22 cellular contexts compared by ENCODE assay signal in genomic region chr11:57320067-57320718, GRCh38. TPM values are rescaled to one million over a fixed set of nuclear protein-coding genes. Genes with fewer than 3 reads are reported as not detected.
A peak's percentile ranks its signal among the peaks of the same experiment; 100 is the strongest.
DNase-seq lines count a peak whose midpoint lies in the region; ATAC-seq and TF ChIP-seq lines count a peak whose summit lies in the region.
"Had no signal": no experiment of that assay in that cellular context is flagged by ENCODE, and none has a peak within 500 bp of the region (broad histone marks: within the 10 kb centered on the region; RNA-seq: fewer than 3 reads in every experiment).

No MANE protein-coding gene starts in this region.

- peaks cover 43 to 62% of the 10 kb centered on the region in 2 donors for H3K36me3 ChIP-seq in neuronal stem cell (replicated peaks in 1 of 2; ENCODE audit: control insufficient read depth in 2 of 2, insufficient read depth in 2 of 2, low read length in 2 of 2)

- H2BK120ac ChIP-seq in neuronal stem cell (ENCODE audit: low read depth, low read length) = no peak overlapping the region

- no peak for ATAC-seq in activated CD4-positive, alpha-beta T cell treated with anti-CD3 and anti-CD28 coated beads for 36 hours

- TF ChIP-seq CTCF in VCaP (conservative IDR thresholded peaks at IDR 0.05) = no peak
- TF ChIP-seq CTCF in endothelial cell (IDR thresholded peaks at IDR 0.05; ENCODE audit: unreplicated experiment) = no peak
- no peak for TF ChIP-seq CTCF in type B pancreatic cell (conservative IDR thresholded peaks at IDR 0.05)

- CTCF ChIA-PET in activated CD4-positive, alpha-beta T cell treated with anti-CD3 and anti-CD28 coated beads for 36 hours (lab: Charles Lee) = interaction anchor here (0.6 to 1.4 kb wide), 2 partner anchors 29 to 43 kb away, joined by 3 read pairs; no protein-coding TSS in a partner anchor

- no peak overlapping the region for H3K4me2 ChIP-seq in neuronal stem cell (ENCODE audit: insufficient read depth, low read length, poor library complexity, severe bottlenecking)

- H3K4me1 ChIP-seq in neuronal stem cell (ENCODE audit: control insufficient read depth in 2 of 2, insufficient read depth in 1 of 2, low read depth in 1 of 2, low read length in 2 of 2) = peaks cover 19 to 35% of the 10 kb centered on the region in 2 donors

- no peak overlapping the region for H3K18ac ChIP-seq in neuronal stem cell (ENCODE audit: low read length)

- H3K4me3 Mint-ChIP-seq in endothelial cell (ENCODE audit: unreplicated experiment) (peak overlapping the region; percentile 70), type B pancreatic cell (no peak overlapping the region)
- H3K4me3 Mint-ChIP-seq in activated CD4-positive, alpha-beta T cell treated with anti-CD3 and anti-CD28 coated beads for 36 hours = no peak overlapping the region
- H3K4me3 Mint-ChIP-seq: nephron progenitor cell had no signal

- H3K4me3 ChIP-seq in neuronal stem cell (ENCODE audit: low read length in 2 of 2) = no peak overlapping the region
- H3K4me3 ChIP-seq: Peyer's patch had no signal

- no peak overlapping the region for H2BK12ac ChIP-seq in neuronal stem cell (ENCODE audit: low read length)

- H3K4ac ChIP-seq in neuronal stem cell (ENCODE audit: low read length) = no peak overlapping the region

- peaks cover 17% of the 10 kb centered on the region for H3K79me1 ChIP-seq in neuronal stem cell (ENCODE audit: low read depth, low read length)

- H4K91ac ChIP-seq in neuronal stem cell (ENCODE audit: low read depth, low read length, poor library complexity) = no peak overlapping the region

- no peaks in the 10 kb centered on the region for H3K9me3 Mint-ChIP-seq in endothelial cell (ENCODE audit: unreplicated experiment)
- H3K9me3 Mint-ChIP-seq in type B pancreatic cell = no peaks in the 10 kb centered on the region
- H3K9me3 Mint-ChIP-seq in activated CD4-positive, alpha-beta T cell treated with anti-CD3 and anti-CD28 coated beads for 36 hours (ENCODE audit: low read depth) = no peaks in the 10 kb centered on the region
- H3K9me3 Mint-ChIP-seq: mesothelial cell of epicardium, nephron progenitor cell had no signal

- H3K27ac ChIP-seq in VCaP (peak overlapping the region; percentile 88), neuronal stem cell (replicated peaks; ENCODE audit: low read length) (no peak overlapping the region)

- H3K36me3 Mint-ChIP-seq in endothelial cell (ENCODE audit: low read depth, unreplicated experiment) (peaks cover 22% of the 10 kb centered on the region), type B pancreatic cell (peaks cover 15% of the 10 kb centered on the region)
- peaks cover 11% of the 10 kb centered on the region for H3K36me3 Mint-ChIP-seq in activated CD4-positive, alpha-beta T cell treated with anti-CD3 and anti-CD28 coated beads for 36 hours (ENCODE audit: low read depth)

- H3K27ac Mint-ChIP-seq in endothelial cell (ENCODE audit: unreplicated experiment) (no peak overlapping the region), type B pancreatic cell (peak overlapping the region; percentile 9)
- H3K27ac Mint-ChIP-seq in activated CD4-positive, alpha-beta T cell treated with anti-CD3 and anti-CD28 coated beads for 36 hours = no peak overlapping the region

- H3K23ac ChIP-seq in neuronal stem cell (ENCODE audit: low read depth, low read length, poor library complexity) = no peak overlapping the region

- no peak overlapping the region for H2AFZ ChIP-seq in neuronal stem cell (ENCODE audit: low read length)

- H4K8ac ChIP-seq in neuronal stem cell (ENCODE audit: low read depth, low read length) = no peak overlapping the region

- no peaks in the 10 kb centered on the region for H3K27me3 ChIP-seq in neuronal stem cell (ENCODE audit: control insufficient read depth in 3 of 3, insufficient read depth in 3 of 3, low read depth in 1 of 3, low read length in 3 of 3)
- H3K27me3 ChIP-seq: BE2C, Peyer's patch had no signal

- H2BK5ac ChIP-seq in neuronal stem cell (ENCODE audit: low read length) = no peak overlapping the region

- DNase-seq in endothelial cell (ENCODE audit: low spot score) = no peak
- DNase-seq in neuronal stem cell (ENCODE audit: low spot score) = no peak
- no peak for DNase-seq in type B pancreatic cell (ENCODE audit: extremely low spot score, unreplicated experiment)
- DNase-seq in NCI-H526 treated with DMSO at 0.1 percent for 48 hours (lab: John Stamatoyannopoulos, UW) = no peak
- DNase-seq in activated CD4-positive, alpha-beta T cell treated with anti-CD3 and anti-CD28 coated beads for 36 hours = no peak
- DNase-seq in RPMI8226 = no peak
- DNase-seq: activated CD4-positive, alpha-beta T cell treated with anti-CD3 and anti-CD28 coated beads for 1 hour; activated gamma-delta T cell treated with Interleukin-2 at 50 U/mL for 16 hours; amygdala; BE2C; effector memory CD4-positive, alpha-beta T cell; Karpas-422; NCI-H1048; NCI-H2081; NCI-H446 treated with DMSO at 0.1 percent for 48 hours; nephron progenitor cell; Peyer's patch had no signal

- H3K9ac ChIP-seq in neuronal stem cell (ENCODE audit: low read depth, low read length, poor library complexity) = peak overlapping the region; percentile 4

- H2BK15ac ChIP-seq in neuronal stem cell (ENCODE audit: low read length) = no peak overlapping the region

- no peak overlapping the region for H3K14ac ChIP-seq in neuronal stem cell (ENCODE audit: low read length)

- H3K4me1 Mint-ChIP-seq in endothelial cell (ENCODE audit: unreplicated experiment) = peaks cover 38% of the 10 kb centered on the region
- peaks cover 37% of the 10 kb centered on the region for H3K4me1 Mint-ChIP-seq in type B pancreatic cell (ENCODE audit: unreplicated experiment)
- H3K4me1 Mint-ChIP-seq in activated CD4-positive, alpha-beta T cell treated with anti-CD3 and anti-CD28 coated beads for 36 hours = peaks cover 26% of the 10 kb centered on the region

- H3K27me3 Mint-ChIP-seq in endothelial cell (ENCODE audit: unreplicated experiment) (peaks cover 16% of the 10 kb centered on the region), type B pancreatic cell (no peaks in the 10 kb centered on the region)
- H3K27me3 Mint-ChIP-seq in activated CD4-positive, alpha-beta T cell treated with anti-CD3 and anti-CD28 coated beads for 36 hours = no peaks in the 10 kb centered on the region

- POLR2A ChIA-PET in activated CD4-positive, alpha-beta T cell treated with anti-CD3 and anti-CD28 coated beads for 36 hours (lab: Charles Lee) = no interaction called here

- H2AK5ac ChIP-seq in neuronal stem cell (ENCODE audit: low read depth, low read length) = no peak overlapping the region

- intact Hi-C loops in activated CD4-positive, alpha-beta T cell treated with anti-CD3 and anti-CD28 coated beads for 36 hours (cut with DNase I, micrococcal nuclease) = no loop called here

- no CpG with 5 or more reads among the region's 22 CpGs for WGBS in neuronal stem cell (ENCODE audit: extremely low coverage in 2 of 2, insufficient read length in 2 of 2, insufficient replicate concordance in 1 of 2), 2 donors

- peaks cover 0 to 6% of the 10 kb centered on the region in 2 donors for H3K9me3 ChIP-seq in neuronal stem cell (replicated peaks in 1 of 2; ENCODE audit: control insufficient read depth in 2 of 2, insufficient read depth in 1 of 2, low read depth in 1 of 2, low read length in 2 of 2)
- H3K9me3 ChIP-seq: BE2C, Peyer's patch had no signal

RNA-seq across cellular contexts. Expression of gene TNKS1BP1, which starts 4.6 kb away (rescaled TPM):
- total RNA-seq in endothelial cell (ENCODE audit: unreplicated experiment) (122 TPM), type B pancreatic cell (ENCODE audit: low replicate concordance) (122 and 166 TPM in 2 replicates)
- polyA plus RNA-seq in neuronal stem cell (2013, experiment 1 of 2) = 77.7 TPM
- polyA plus RNA-seq in neuronal stem cell (2013, experiment 2 of 2) = 73.2 TPM
- total RNA-seq in activated CD4-positive, alpha-beta T cell treated with anti-CD3 and anti-CD28 coated beads for 36 hours = 10 to 100 TPM; 19.1 to 21.6 TPM

RNA-seq across cellular contexts. Expression of gene SSRP1, which starts 15.5 kb away (rescaled TPM):
- total RNA-seq in endothelial cell (ENCODE audit: unreplicated experiment) (134 TPM), type B pancreatic cell (ENCODE audit: low replicate concordance) (108 and 164 TPM in 2 replicates)
- polyA plus RNA-seq in neuronal stem cell (2013, experiment 1 of 2) = 208 TPM
- polyA plus RNA-seq in neuronal stem cell (2013, experiment 2 of 2) = 198 TPM
- 100 to 1,000 TPM; 279 to 296 TPM for total RNA-seq in activated CD4-positive, alpha-beta T cell treated with anti-CD3 and anti-CD28 coated beads for 36 hours

RNA-seq across cellular contexts. Expression of gene P2RX3, which starts 18.0 kb away (rescaled TPM):
- total RNA-seq in endothelial cell (ENCODE audit: unreplicated experiment) = 0.23 TPM
- polyA plus RNA-seq in neuronal stem cell (2013, experiment 1 of 2) = 2.9 TPM
- polyA plus RNA-seq in neuronal stem cell (2013, experiment 2 of 2) = 2.7 TPM
- 0.52 and 4.0 TPM in 2 replicates for total RNA-seq in type B pancreatic cell (ENCODE audit: low replicate concordance)
- not detected for total RNA-seq in activated CD4-positive, alpha-beta T cell treated with anti-CD3 and anti-CD28 coated beads for 36 hours
- total RNA-seq: cerebellum, kidney epithelial cell, posterior vena cava had no signal
